ENCODE assay signal across 8 cellular contexts in the genomic region with DNA sequence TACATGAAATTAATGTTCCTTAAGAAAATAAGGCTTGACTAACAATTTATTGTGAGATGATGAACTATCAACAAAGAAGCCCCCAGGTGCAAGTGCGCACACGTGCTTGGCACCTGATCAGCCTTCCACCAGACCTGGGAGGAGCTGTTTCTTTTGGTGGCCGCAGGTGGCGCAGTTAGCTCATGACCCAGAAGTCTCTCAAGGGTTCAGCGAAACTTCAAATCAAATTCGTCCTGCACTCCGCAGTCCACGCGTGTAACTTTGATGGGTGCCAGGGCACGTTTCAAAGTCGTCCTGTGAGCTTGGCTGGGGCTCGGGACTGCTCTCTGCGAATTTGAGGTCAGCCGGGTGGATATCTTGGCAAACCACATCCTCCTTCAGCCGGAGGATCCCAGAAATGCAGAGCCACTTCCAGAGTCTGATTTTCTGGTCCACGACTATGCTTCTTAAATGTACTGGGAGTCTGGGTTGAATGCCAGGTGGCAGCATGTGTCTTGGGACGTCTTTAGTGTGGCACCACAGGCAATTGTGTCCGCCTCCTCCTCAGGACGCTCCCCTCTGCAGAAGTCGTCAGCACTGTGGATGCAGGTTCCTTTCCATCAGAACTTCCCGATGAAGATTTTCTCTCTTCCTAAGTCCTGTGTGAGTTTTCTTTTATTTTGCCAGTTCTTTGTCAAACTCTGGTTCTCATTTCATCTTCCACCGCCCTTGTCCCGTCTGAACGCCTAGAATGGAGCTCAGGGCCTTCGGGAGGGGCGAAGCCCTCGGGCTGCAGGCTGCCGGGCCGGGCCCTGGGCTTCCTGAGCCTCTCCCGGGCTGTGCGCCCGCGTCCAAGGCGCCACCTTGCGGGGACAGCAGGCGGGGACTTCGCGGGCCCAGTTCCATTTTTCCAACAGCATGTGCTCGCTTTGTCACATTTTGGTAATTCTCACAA.
A peak's percentile ranks its signal among the peaks of the same experiment; 100 is the strongest.
DNase-seq lines count a peak whose midpoint lies in the region; ATAC-seq and TF ChIP-seq lines count a peak whose summit lies in the region.

No MANE protein-coding gene starts in this region.

- H3K9ac ChIP-seq in colonic mucosa (ENCODE audit: low read depth in 2 of 2, low read length in 2 of 2) = no peak overlapping the region

- no peak overlapping the region for H3K4me3 ChIP-seq in CD4-positive, alpha-beta memory T cell (ENCODE audit: low read length in 2 of 2)
- H3K4me3 ChIP-seq in RWPE2 (ENCODE audit: severe bottlenecking) (no peak overlapping the region), colonic mucosa (no peak overlapping the region), sigmoid colon (no peak overlapping the region)

- H3K27me3 Mint-ChIP-seq in CD4-positive, alpha-beta memory T cell = peaks cover 2 to 11% of the 10 kb centered on the region in 2 donors
- peaks cover 0 to 27% (median 0%) of the 10 kb centered on the region in 3 donors for H3K27me3 Mint-ChIP-seq in naive B cell

- H3K4me1 ChIP-seq in CD4-positive, alpha-beta memory T cell (ENCODE audit: insufficient read depth, low read length) = peaks cover 4% of the 10 kb centered on the region
- H3K4me1 ChIP-seq in RWPE2 (ENCODE audit: insufficient read depth, poor library complexity, severe bottlenecking) (peaks cover 47% of the 10 kb centered on the region), colonic mucosa (no peaks in the 10 kb centered on the region), sigmoid colon (peaks cover 0 to 11% (median 5%) of the 10 kb centered on the region in 4 donors)

- H3K36me3 Mint-ChIP-seq in CD4-positive, alpha-beta memory T cell = no peaks in the 10 kb centered on the region
- peaks cover 0 to 5% of the 10 kb centered on the region in 2 donors for H3K36me3 Mint-ChIP-seq in naive B cell

- POLR2A ChIA-PET in CD4-positive, alpha-beta memory T cell (lab: Charles Lee; ENCODE audit: partially characterized antibody) = no interaction called here

- peaks cover 0 to 6% (median 0%) of the 10 kb centered on the region in 8 donors for H3K9me3 Mint-ChIP-seq in CD4-positive, alpha-beta memory T cell
- peaks cover 0 to 16% (median 7%) of the 10 kb centered on the region in 7 donors for H3K9me3 Mint-ChIP-seq in naive B cell

- TF ChIP-seq CTCF in RWPE2 (IDR thresholded peaks at IDR 0.05; ENCODE audit: poor library complexity, severe bottlenecking) (no peak), colonic mucosa (IDR thresholded peaks at IDR 0.05) (no peak), sigmoid colon (IDR thresholded peaks at IDR 0.05) (no peak)

- no peaks in the 10 kb centered on the region for H3K27me3 ChIP-seq in CD4-positive, alpha-beta memory T cell (ENCODE audit: insufficient read depth, low read length)
- no peaks in the 10 kb centered on the region for H3K27me3 ChIP-seq in RWPE2 (ENCODE audit: insufficient read depth, poor library complexity, severe bottlenecking)
- H3K27me3 ChIP-seq in colonic mucosa = no peaks in the 10 kb centered on the region
- H3K27me3 ChIP-seq in sigmoid colon = no peaks in the 10 kb centered on the region

- H3K9me3 ChIP-seq in CD4-positive, alpha-beta memory T cell (ENCODE audit: control insufficient read depth in 1 of 2, low read length in 2 of 2) = no peaks in the 10 kb centered on the region
- no peaks in the 10 kb centered on the region for H3K9me3 ChIP-seq in RWPE2 (ENCODE audit: severe bottlenecking)
- H3K9me3 ChIP-seq in colonic mucosa = no peaks in the 10 kb centered on the region
- H3K9me3 ChIP-seq in sigmoid colon = peaks cover 0 to 9% (median under 1%) of the 10 kb centered on the region in 4 donors

- TF ChIP-seq POLR2A in sigmoid colon (IDR thresholded peaks at IDR 0.05) = no peak

- CTCF ChIA-PET in CD4-positive, alpha-beta memory T cell (lab: Charles Lee; ENCODE audit: partially characterized antibody) = interaction anchor here (0.7 to 1.5 kb wide), 8 partner anchors 11 to 1100 kb away, joined by 3 to 5 read pairs (median 3); no protein-coding TSS in a partner anchor

- ATAC-seq in RWPE2 (ENCODE audit: low read depth) = no peak
- ATAC-seq in naive B cell (ENCODE audit: low read depth in 2 of 2) = peak; percentile 48 to 75

- H3K27ac Mint-ChIP-seq in CD4-positive, alpha-beta memory T cell = no peak overlapping the region
- H3K27ac Mint-ChIP-seq in naive B cell = no peak overlapping the region

- DNase-seq in CD4-positive, alpha-beta memory T cell = peak in 3 of 5 donors; percentile 6 to 15 (median 6)
- no peak for DNase-seq in RWPE2 (ENCODE audit: low spot score)
- peak; percentile 29 for DNase-seq in colonic mucosa
- DNase-seq in naive B cell = no peak
- no peak for DNase-seq in activated CD4-positive, CD25-positive, alpha-beta regulatory T cell treated with anti-CD3 and anti-CD28 coated beads, Interleukin-2, amount 50 U/mL, for 72 hours
- DNase-seq in NCI-H2196 (lab: John Stamatoyannopoulos, UW; ENCODE audit: unreplicated experiment) = no peak
- DNase-seq in sigmoid colon = no peak
- no peak for DNase-seq in DMS 273 treated with DMSO at 0.1 percent for 48 hours (lab: John Stamatoyannopoulos, UW)

- intact Hi-C loops in CD4-positive, alpha-beta memory T cell (cut with micrococcal nuclease) = loop anchor here (10.0 kb wide), 1 partner anchor 500 kb away; no protein-coding TSS in a partner anchor
- intact Hi-C loops in colonic mucosa (cut with DNase I) (no loop called here), sigmoid colon (cut with DNase I) (no loop called here)

- H3K27ac ChIP-seq in CD4-positive, alpha-beta memory T cell (ENCODE audit: low read depth, low read length) = no peak overlapping the region
- peak overlapping the region; percentile 75 for H3K27ac ChIP-seq in RWPE2 (ENCODE audit: poor library complexity, severe bottlenecking)
- no peak overlapping the region for H3K27ac ChIP-seq in colonic mucosa
- no peak overlapping the region for H3K27ac ChIP-seq in sigmoid colon

- no peak for TF ChIP-seq EP300 in sigmoid colon (IDR thresholded peaks at IDR 0.05)

- no peaks in the 10 kb centered on the region for H3K36me3 ChIP-seq in CD4-positive, alpha-beta memory T cell (ENCODE audit: insufficient read depth, low read length)
- H3K36me3 ChIP-seq in RWPE2 (ENCODE audit: low read depth) (no peaks in the 10 kb centered on the region), colonic mucosa (no peaks in the 10 kb centered on the region), sigmoid colon (no peaks in the 10 kb centered on the region)

- WGBS in sigmoid colon, 2 donors = 58 to 81% methylated on average over 39 of the region's 39 CpGs

- H3K4me1 Mint-ChIP-seq in CD4-positive, alpha-beta memory T cell = peaks cover 0 to 3% (median under 1%) of the 10 kb centered on the region in 4 donors
- H3K4me1 Mint-ChIP-seq in naive B cell = peaks cover 0 to 5% (median 4%) of the 10 kb centered on the region in 3 donors

- H3K4me3 Mint-ChIP-seq in CD4-positive, alpha-beta memory T cell = peak overlapping the region in 4 of 8 donors; percentile 2 to 58 (median 38)
- H3K4me3 Mint-ChIP-seq in naive B cell = peak overlapping the region in 6 of 8 donors; percentile 51 to 82 (median 64)

Comparison
In these comparisons a context has a peak if more than half of its experiments do, and no peak if none do; other contexts are left out.
1. DNase-seq: peak in CD4-positive, alpha-beta memory T cell (3 of 5) and colonic mucosa (single experiment); none in RWPE2 (single experiment), naive B cell (single experiment), activated CD4-positive, CD25-positive, alpha-beta regulatory T cell treated with anti-CD3 and anti-CD28 coated beads, Interleukin-2, amount 50 U/mL, for 72 hours (single experiment), NCI-H2196 (single experiment), sigmoid colon (single experiment) and DMS 273 treated with DMSO at 0.1 percent for 48 hours (single experiment).